8 cellular contexts compared by ENCODE assay signal in genomic region chr4:39697740-39698423, GRCh38. TPM values are rescaled to one million over a fixed set of nuclear protein-coding genes. Genes with fewer than 3 reads are reported as not detected.
DNase-seq lines count a peak whose midpoint lies in the region; ATAC-seq, FAIRE-seq and TF ChIP-seq lines count a peak whose summit lies in the region.

Gene UBE2K (plus strand): TSS chr4:39698136. CDS start chr4:39698328, 192 bp downstream.

- peak; percentile 95 for DNase-seq in GM13977 (ENCODE audit: low spot score)
- DNase-seq in NCI-H1436 treated with DMSO at 0.1 percent for 48 hours (lab: John Stamatoyannopoulos, UW), result peak; percentile 44
- DNase-seq in T-helper 17 cell, result peak; percentile 88 to 94 (median 89)
- DNase-seq in amygdala (lab: John Stamatoyannopoulos, UW), result peak; percentile 8 to 89 (median 70)
- peak; percentile 96 for DNase-seq in left ventricle myocardium superior
- peak; percentile 57 for DNase-seq in pulmonary artery endothelial cell (ENCODE audit: low read depth, low spot score)
- peak; percentile 99 for DNase-seq in urothelium cell line (ENCODE audit: low spot score)

- intact Hi-C loops in left ventricle myocardium superior (cut with micrococcal nuclease), result loop anchor here (5.0 kb wide), 1 partner anchor 279 kb away; the partner anchor contains the start of gene PDS5A

- peaks cover 29% of the 10 kb centered on the region for H3K4me1 Mint-ChIP-seq in T-helper 17 cell

- peak within 1 kb of the TSS; percentile 98 for H3K27ac Mint-ChIP-seq in T-helper 17 cell

- peak; percentile 6 for TF ChIP-seq CTCF in GM13977 (IDR thresholded peaks at IDR 0.05; ENCODE audit: extremely low read depth, insufficient read depth, missing control alignments)

- no peaks in the 10 kb centered on the region for H3K9me3 ChIP-seq in T-helper 17 cell (ENCODE audit: control insufficient read depth, low read length, poor library complexity, severe bottlenecking)

- peak; percentile 91 for FAIRE-seq in urothelium cell line (lab: Jason Lieb, UNC)

- ATAC-seq in HG02840 (IDR thresholded peaks at IDR 0.05; ENCODE audit: low FRiP score, unreplicated experiment) (peak; percentile 85), T-helper 17 cell (peak; percentile 90), left ventricle myocardium superior (peak; percentile 99)

- H3K4me3 Mint-ChIP-seq in T-helper 17 cell, result peak within 1 kb of the TSS; percentile 100

- H3K36me3 Mint-ChIP-seq in T-helper 17 cell (ENCODE audit: low read depth), result peaks cover 2% of the 10 kb centered on the region

- no peaks in the 10 kb centered on the region for H3K27me3 Mint-ChIP-seq in T-helper 17 cell

- in situ Hi-C loops in GM13977 (cut with MboI; ENCODE audit: low pct_unique_long_range_greater_than_20kb, low sequenced_read_pairs, unreplicated experiment), result loop anchor here (10.0 to 25.0 kb wide), 2 partner anchors 277 to 614 kb away; partner anchors contain the start of gene PDS5A

RNA-seq across cellular contexts. Expression of gene UBE2K, which starts in this region (rescaled TPM):
- total RNA-seq in T-helper 17 cell, result 10 to 100 TPM; 43.4 to 49.8 TPM
- 53.8 TPM for total RNA-seq in left ventricle myocardium superior
- total RNA-seq in pulmonary artery endothelial cell, result 26.5 and 28.9 TPM in 2 replicates

Comparison
In these comparisons a context has a peak if more than half of its experiments do, and no peak if none do; other contexts are left out.
1. Peak in every context shown above with its lines: DNase-seq and ATAC-seq.
2. DNase-seq: peak in every context shown above with its lines; median percentile 99 in urothelium cell line; 96 in left ventricle myocardium superior; 95 in GM13977; 89 in T-helper 17 cell; 70 in amygdala; 57 in pulmonary artery endothelial cell; 44 in NCI-H1436 treated with DMSO at 0.1 percent for 48 hours.